ENCODE assay signal across 8 cellular contexts in genomic region chr17:5049314-5049819, GRCh38. TPM values are rescaled to one million over a fixed set of nuclear protein-coding genes. Genes with fewer than 3 reads are reported as not detected.
DNase-seq lines count a peak whose midpoint lies in the region; ATAC-seq and TF ChIP-seq lines count a peak whose summit lies in the region.

No MANE protein-coding gene starts in this region.

- no peak for TF ChIP-seq CTCF in CD4-positive, alpha-beta T cell (IDR thresholded peaks at IDR 0.05)
- TF ChIP-seq CTCF in parathyroid adenoma (IDR thresholded peaks at IDR 0.05) = no peak

- peak; percentile 97 for ATAC-seq in CD4-positive, alpha-beta T cell (ENCODE audit: poor library complexity)
- peak; percentile 87 for ATAC-seq in activated CD4-positive, alpha-beta T cell treated with anti-CD3 and anti-CD28 coated beads for 36 hours
- no peak for ATAC-seq in left lobe of liver

- H3K27me3 ChIP-seq in CD4-positive, alpha-beta T cell (ENCODE audit: control insufficient read depth, insufficient read depth, low read length) = no peaks in the 10 kb centered on the region
- H3K27me3 ChIP-seq in duodenal mucosa (ENCODE audit: control insufficient read depth in 1 of 2, insufficient read depth in 2 of 2, low read length in 2 of 2) (no peaks in the 10 kb centered on the region), parathyroid adenoma (ENCODE audit: control insufficient read depth, insufficient read depth, low read length) (no peaks in the 10 kb centered on the region)

- no peaks in the 10 kb centered on the region for H3K79me2 ChIP-seq in parathyroid adenoma

- H3K27me3 Mint-ChIP-seq in CD4-positive, alpha-beta T cell = no peaks in the 10 kb centered on the region
- no peaks in the 10 kb centered on the region for H3K27me3 Mint-ChIP-seq in activated CD4-positive, alpha-beta T cell treated with anti-CD3 and anti-CD28 coated beads for 36 hours

- H3K36me3 Mint-ChIP-seq in CD4-positive, alpha-beta T cell (ENCODE audit: low read depth) = peaks cover 12% of the 10 kb centered on the region
- no peaks in the 10 kb centered on the region for H3K36me3 Mint-ChIP-seq in activated CD4-positive, alpha-beta T cell treated with anti-CD3 and anti-CD28 coated beads for 36 hours (ENCODE audit: low read depth)

- H3K4me2 ChIP-seq in parathyroid adenoma (ENCODE audit: low read length) = no peak overlapping the region

- peak overlapping the region; percentile 61 for H3K27ac ChIP-seq in CD4-positive, alpha-beta T cell (ENCODE audit: low read depth, low read length)
- H3K27ac ChIP-seq in duodenal mucosa (ENCODE audit: low read depth, low read length) = peak overlapping the region; percentile 52
- no peak overlapping the region for H3K27ac ChIP-seq in parathyroid adenoma

- H3K27ac Mint-ChIP-seq in CD4-positive, alpha-beta T cell = peak overlapping the region; percentile 98
- peak overlapping the region; percentile 81 for H3K27ac Mint-ChIP-seq in activated CD4-positive, alpha-beta T cell treated with anti-CD3 and anti-CD28 coated beads for 36 hours

- DNase-seq in CD4-positive, alpha-beta T cell = peak; percentile 56 to 87 (median 74)
- DNase-seq in activated CD4-positive, alpha-beta T cell treated with anti-CD3 and anti-CD28 coated beads for 36 hours = peak; percentile 70
- DNase-seq in NCI-H2081 treated with DMSO at 0.1 percent for 48 hours (lab: John Stamatoyannopoulos, UW) = no peak
- no peak for DNase-seq in left lobe of liver (ENCODE audit: low spot score)
- DNase-seq in NCI-H1092 treated with DMSO at 0.1 percent for 48 hours (lab: John Stamatoyannopoulos, UW) = no peak
- no peak for DNase-seq in DMS53 (lab: John Stamatoyannopoulos, UW)

- CTCF ChIA-PET in CD4-positive, alpha-beta T cell (lab: Charles Lee) = interaction anchor here (0.6 to 2.9 kb wide), 3 partner anchors 18 to 784 kb away, joined by 3 to 10 read pairs (median 3); partner anchors contain the start of gene ARRB2
- CTCF ChIA-PET in activated CD4-positive, alpha-beta T cell treated with anti-CD3 and anti-CD28 coated beads for 36 hours (lab: Charles Lee) = interaction anchor here (0.6 to 1.6 kb wide), 4 partner anchors 10 to 148 kb away, joined by 3 to 6 read pairs (median 3); partner anchors contain the start of gene SLC52A1

- peak overlapping the region; percentile 35 for H2AFZ ChIP-seq in parathyroid adenoma

- H3K36me3 ChIP-seq in duodenal mucosa (ENCODE audit: control insufficient read depth in 1 of 2, insufficient read depth in 2 of 2, low read length in 2 of 2) = no peaks in the 10 kb centered on the region
- H3K36me3 ChIP-seq in parathyroid adenoma (ENCODE audit: control insufficient read depth, insufficient read depth, low read length) = no peaks in the 10 kb centered on the region

- no peaks in the 10 kb centered on the region for H3K9me3 ChIP-seq in CD4-positive, alpha-beta T cell (ENCODE audit: control insufficient read depth, low read length)
- H3K9me3 ChIP-seq in duodenal mucosa (ENCODE audit: control insufficient read depth in 1 of 2, low read length in 2 of 2) = no peaks in the 10 kb centered on the region
- no peaks in the 10 kb centered on the region for H3K9me3 ChIP-seq in parathyroid adenoma (ENCODE audit: control insufficient read depth, low read length)

- H3K4me1 Mint-ChIP-seq in CD4-positive, alpha-beta T cell (ENCODE audit: low read depth) = peaks cover 47% of the 10 kb centered on the region
- H3K4me1 Mint-ChIP-seq in activated CD4-positive, alpha-beta T cell treated with anti-CD3 and anti-CD28 coated beads for 36 hours = peaks cover 44% of the 10 kb centered on the region

- H3K4me1 ChIP-seq in duodenal mucosa (ENCODE audit: control insufficient read depth in 1 of 2, insufficient read depth in 2 of 2, low read length in 2 of 2) (peaks cover 10 to 26% of the 10 kb centered on the region in 2 donors), parathyroid adenoma (no peaks in the 10 kb centered on the region)

- POLR2A ChIA-PET in CD4-positive, alpha-beta T cell (lab: Charles Lee) = interaction anchor here (0.6 to 2.4 kb wide), 16 partner anchors 9 to 393 kb away, joined by 3 to 37 read pairs (median 4); partner anchors contain the start of genes INCA1, KIF1C, RNF167 and SLC25A11
- POLR2A ChIA-PET in activated CD4-positive, alpha-beta T cell treated with anti-CD3 and anti-CD28 coated beads for 36 hours (lab: Charles Lee) = interaction anchor here (0.7 kb wide), 1 partner anchor 338 kb away, joined by 5 read pairs; no protein-coding TSS in a partner anchor

- intact Hi-C loops in CD4-positive, alpha-beta T cell (cut with DNase I, micrococcal nuclease) = loop anchor here in 1 of 2 experiments (1.0 to 5.0 kb wide), 3 partner anchors 13 to 102 kb away; partner anchors contain the start of gene PFN1
- intact Hi-C loops in activated CD4-positive, alpha-beta T cell treated with anti-CD3 and anti-CD28 coated beads for 36 hours (cut with DNase I, micrococcal nuclease) = no loop called here

- H3K9ac ChIP-seq in duodenal mucosa (ENCODE audit: low read depth in 1 of 2, low read length in 2 of 2) (peak overlapping the region in 1 of 2 donors; percentile 12), parathyroid adenoma (no peak overlapping the region)

- no peak overlapping the region for H3K4me3 ChIP-seq in duodenal mucosa (ENCODE audit: low read depth in 1 of 2, low read length in 2 of 2)
- no peak overlapping the region for H3K4me3 ChIP-seq in parathyroid adenoma (ENCODE audit: low read depth, low read length)

- H3K4me3 Mint-ChIP-seq in CD4-positive, alpha-beta T cell = peak overlapping the region; percentile 70
- H3K4me3 Mint-ChIP-seq in activated CD4-positive, alpha-beta T cell treated with anti-CD3 and anti-CD28 coated beads for 36 hours = no peak overlapping the region

- H3K9me3 Mint-ChIP-seq in CD4-positive, alpha-beta T cell = no peaks in the 10 kb centered on the region
- H3K9me3 Mint-ChIP-seq in activated CD4-positive, alpha-beta T cell treated with anti-CD3 and anti-CD28 coated beads for 36 hours (ENCODE audit: low read depth) = peaks cover under 1% of the 10 kb centered on the region

RNA-seq across cellular contexts. Expression of gene SLC52A1, which starts 14.1 kb away (rescaled TPM):
- total RNA-seq in CD4-positive, alpha-beta T cell = under 1 TPM in 1 of 2 experiments, not detected in 1; 0.17 TPM
- total RNA-seq in activated CD4-positive, alpha-beta T cell treated with anti-CD3 and anti-CD28 coated beads for 36 hours = under 1 TPM; 0.16 to 0.26 TPM
- total RNA-seq in left lobe of liver = 0.08 TPM

RNA-seq across cellular contexts. Expression of gene ZFP3, which starts 28.9 kb away (rescaled TPM):
- total RNA-seq in CD4-positive, alpha-beta T cell = 1 to 10 TPM; 2.4 TPM
- 1 to 10 TPM; 2.2 to 2.8 TPM for total RNA-seq in activated CD4-positive, alpha-beta T cell treated with anti-CD3 and anti-CD28 coated beads for 36 hours
- 0.83 TPM for total RNA-seq in left lobe of liver

RNA-seq across cellular contexts. Expression of gene KIF1C, which starts 51.6 kb away (rescaled TPM):
- 10 to 100 TPM; 10.2 to 12.2 TPM for total RNA-seq in CD4-positive, alpha-beta T cell
- total RNA-seq in activated CD4-positive, alpha-beta T cell treated with anti-CD3 and anti-CD28 coated beads for 36 hours = 10 to 100 TPM; 32.6 to 43.0 TPM
- 126 TPM for total RNA-seq in left lobe of liver

RNA-seq across cellular contexts. Expression of gene INCA1, which starts 52.0 kb away (rescaled TPM):
- under 1 TPM in 1 of 2 experiments, not detected in 1; 0.19 TPM for total RNA-seq in CD4-positive, alpha-beta T cell
- total RNA-seq in activated CD4-positive, alpha-beta T cell treated with anti-CD3 and anti-CD28 coated beads for 36 hours = under 1 TPM; 0.18 to 0.28 TPM
- total RNA-seq in left lobe of liver = 0.88 TPM

Comparison
In these comparisons a context has a peak if more than half of its experiments do, and no peak if none do; other contexts are left out.
1. DNase-seq: peak in CD4-positive, alpha-beta T cell (10 of 10) and activated CD4-positive, alpha-beta T cell treated with anti-CD3 and anti-CD28 coated beads for 36 hours (single experiment); none in NCI-H2081 treated with DMSO at 0.1 percent for 48 hours (single experiment), left lobe of liver (single experiment), NCI-H1092 treated with DMSO at 0.1 percent for 48 hours (single experiment) and DMS53 (single experiment).